In genomic region chr17:16911141-16911937, GRCh38 we compare ENCODE assay signal across 15 cellular contexts.
A peak's percentile ranks its signal among the peaks of the same experiment; 100 is the strongest.
DNase-seq lines count a peak whose midpoint lies in the region; ATAC-seq and TF ChIP-seq lines count a peak whose summit lies in the region.
"Had no signal": no experiment of that assay in that cellular context is flagged by ENCODE, and none has a peak within 500 bp of the region (broad histone marks: within the 10 kb centered on the region; RNA-seq: fewer than 3 reads in every experiment).

No MANE protein-coding gene starts in this region.

- H3K36me3 ChIP-seq in tibial artery, result no peaks in the 10 kb centered on the region
- H3K36me3 ChIP-seq: gastrocnemius medialis, Peyer's patch, upper lobe of left lung had no signal

- peaks cover 9% of the 10 kb centered on the region for H3K4me1 Mint-ChIP-seq in activated naive CD8-positive, alpha-beta T cell treated with anti-CD3 and anti-CD28 coated beads, Interleukin-2, amount 10 ng/mL, durations not matched to agents 7 days and 5 days
- H3K4me1 Mint-ChIP-seq in activated naive CD8-positive, alpha-beta T cell treated with anti-CD3 and anti-CD28 coated beads for 36 hours, result peaks cover 23% of the 10 kb centered on the region

- H3K27ac Mint-ChIP-seq in activated naive CD8-positive, alpha-beta T cell treated with anti-CD3 and anti-CD28 coated beads, Interleukin-2, amount 10 ng/mL, durations not matched to agents 7 days and 5 days, result no peak overlapping the region
- H3K27ac Mint-ChIP-seq in activated naive CD8-positive, alpha-beta T cell treated with anti-CD3 and anti-CD28 coated beads for 36 hours, result no peak overlapping the region
- H3K27ac Mint-ChIP-seq: memory B cell had no signal

- no peak overlapping the region for H3K4me3 ChIP-seq in tibial artery
- H3K4me3 ChIP-seq: gastrocnemius medialis, Peyer's patch, psoas muscle, upper lobe of left lung had no signal

- intact Hi-C loops in tibial artery (cut with DNase I; ENCODE audit: low total_unique reads), result no loop called here

- no peak for ATAC-seq in activated naive CD8-positive, alpha-beta T cell treated with anti-CD3 and anti-CD28 coated beads, Interleukin-2, amount 10 ng/mL, durations not matched to agents 7 days and 5 days (ENCODE audit: low read depth)
- ATAC-seq in omental fat pad (ENCODE audit: low FRiP score) (no peak), GM18873 (IDR thresholded peaks at IDR 0.05; ENCODE audit: low FRiP score, unreplicated experiment) (no peak)

- H3K4me3 Mint-ChIP-seq in activated naive CD8-positive, alpha-beta T cell treated with anti-CD3 and anti-CD28 coated beads, Interleukin-2, amount 10 ng/mL, durations not matched to agents 7 days and 5 days, result no peak overlapping the region
- no peak overlapping the region for H3K4me3 Mint-ChIP-seq in activated naive CD8-positive, alpha-beta T cell treated with anti-CD3 and anti-CD28 coated beads for 36 hours
- H3K4me3 Mint-ChIP-seq: memory B cell had no signal

- H3K9me3 ChIP-seq in tibial artery, result no peaks in the 10 kb centered on the region
- H3K9me3 ChIP-seq: gastrocnemius medialis, Peyer's patch, psoas muscle, upper lobe of left lung had no signal

- POLR2A ChIA-PET in activated naive CD8-positive, alpha-beta T cell treated with anti-CD3 and anti-CD28 coated beads, Interleukin-2, amount 10 ng/mL, durations not matched to agents 7 days and 5 days (lab: Charles Lee), result no interaction called here

- no peaks in the 10 kb centered on the region for H3K36me3 Mint-ChIP-seq in activated naive CD8-positive, alpha-beta T cell treated with anti-CD3 and anti-CD28 coated beads, Interleukin-2, amount 10 ng/mL, durations not matched to agents 7 days and 5 days
- H3K36me3 Mint-ChIP-seq in activated naive CD8-positive, alpha-beta T cell treated with anti-CD3 and anti-CD28 coated beads for 36 hours, result no peaks in the 10 kb centered on the region
- H3K36me3 Mint-ChIP-seq: memory B cell had no signal

- H3K27ac ChIP-seq in tibial artery, result no peak overlapping the region
- H3K27ac ChIP-seq: gastrocnemius medialis, Peyer's patch, psoas muscle, upper lobe of left lung had no signal

- no peaks in the 10 kb centered on the region for H3K4me1 ChIP-seq in tibial artery
- H3K4me1 ChIP-seq: gastrocnemius medialis, Peyer's patch, psoas muscle, upper lobe of left lung had no signal

- TF ChIP-seq CTCF in tibial artery (IDR thresholded peaks at IDR 0.05) (no peak), omental fat pad (IDR thresholded peaks at IDR 0.05) (no peak)

- H3K9me3 Mint-ChIP-seq in activated naive CD8-positive, alpha-beta T cell treated with anti-CD3 and anti-CD28 coated beads, Interleukin-2, amount 10 ng/mL, durations not matched to agents 7 days and 5 days, result no peaks in the 10 kb centered on the region
- no peaks in the 10 kb centered on the region for H3K9me3 Mint-ChIP-seq in activated naive CD8-positive, alpha-beta T cell treated with anti-CD3 and anti-CD28 coated beads for 36 hours
- H3K9me3 Mint-ChIP-seq: memory B cell had no signal

- H3K27me3 Mint-ChIP-seq in activated naive CD8-positive, alpha-beta T cell treated with anti-CD3 and anti-CD28 coated beads, Interleukin-2, amount 10 ng/mL, durations not matched to agents 7 days and 5 days, result peaks cover 6% of the 10 kb centered on the region
- H3K27me3 Mint-ChIP-seq in activated naive CD8-positive, alpha-beta T cell treated with anti-CD3 and anti-CD28 coated beads for 36 hours, result no peaks in the 10 kb centered on the region

- H3K27me3 ChIP-seq in tibial artery, result peaks cover 0 to 35% of the 10 kb centered on the region in 2 donors
- H3K27me3 ChIP-seq: gastrocnemius medialis, Peyer's patch, upper lobe of left lung had no signal

- peak; percentile 14 for DNase-seq in activated naive CD8-positive, alpha-beta T cell treated with anti-CD3 and anti-CD28 coated beads, Interleukin-2, amount 10 ng/mL, durations not matched to agents 7 days and 5 days
- DNase-seq in activated naive CD8-positive, alpha-beta T cell treated with anti-CD3 and anti-CD28 coated beads for 36 hours, result no peak
- DNase-seq in dermis microvascular lymphatic vessel endothelial cell (ENCODE audit: low read depth in 2 of 2) (peak; percentile 68 to 87), lung microvascular endothelial cell (ENCODE audit: low read depth in 2 of 2) (peak; percentile 78 to 80), tibial artery (peak; percentile 11 to 51), omental fat pad (ENCODE audit: low spot score) (no peak), GM03348 (ENCODE audit: low spot score) (no peak)
- DNase-seq: gastrocnemius medialis, MM.1S, NCI-H446 had no signal

Comparison
In these comparisons a context has a peak if more than half of its experiments do, and no peak if none do; other contexts are left out.
1. DNase-seq: peak in activated naive CD8-positive, alpha-beta T cell treated with anti-CD3 and anti-CD28 coated beads, Interleukin-2, amount 10 ng/mL, durations not matched to agents 7 days and 5 days (single experiment), dermis microvascular lymphatic vessel endothelial cell (2 of 2), lung microvascular endothelial cell (2 of 2) and tibial artery (2 of 2); none in activated naive CD8-positive, alpha-beta T cell treated with anti-CD3 and anti-CD28 coated beads for 36 hours (single experiment), omental fat pad (single experiment) and GM03348 (single experiment).